Comparison of ENCODE assay signal across 1 cellular context in genomic region chr6:36834576-36835293, GRCh38.
TF ChIP-seq lines count a peak whose summit lies in the region.

No MANE protein-coding gene starts in this region.

TF ChIP-seq in IMR-90, 13 proteins besides CTCF, POLR2A, EP300 and RAD21:
- no peak for TF ChIP-seq RFX5 (IDR thresholded peaks at IDR 0.05; ENCODE audit: low read depth, low read length)
- TF ChIP-seq CHD1 (IDR thresholded peaks at IDR 0.05; ENCODE audit: low read depth, low read length) = no peak
- TF ChIP-seq SMC3 (IDR thresholded peaks at IDR 0.05; ENCODE audit: low read depth, low read length) = no peak
- TF ChIP-seq MAFK (IDR thresholded peaks at IDR 0.05; ENCODE audit: low read depth, low read length) = no peak
TF ChIP-seq in IMR-90: peak in this region for 0.
